Comparison of ENCODE assay signal across 8 cellular contexts in the genomic region with DNA sequence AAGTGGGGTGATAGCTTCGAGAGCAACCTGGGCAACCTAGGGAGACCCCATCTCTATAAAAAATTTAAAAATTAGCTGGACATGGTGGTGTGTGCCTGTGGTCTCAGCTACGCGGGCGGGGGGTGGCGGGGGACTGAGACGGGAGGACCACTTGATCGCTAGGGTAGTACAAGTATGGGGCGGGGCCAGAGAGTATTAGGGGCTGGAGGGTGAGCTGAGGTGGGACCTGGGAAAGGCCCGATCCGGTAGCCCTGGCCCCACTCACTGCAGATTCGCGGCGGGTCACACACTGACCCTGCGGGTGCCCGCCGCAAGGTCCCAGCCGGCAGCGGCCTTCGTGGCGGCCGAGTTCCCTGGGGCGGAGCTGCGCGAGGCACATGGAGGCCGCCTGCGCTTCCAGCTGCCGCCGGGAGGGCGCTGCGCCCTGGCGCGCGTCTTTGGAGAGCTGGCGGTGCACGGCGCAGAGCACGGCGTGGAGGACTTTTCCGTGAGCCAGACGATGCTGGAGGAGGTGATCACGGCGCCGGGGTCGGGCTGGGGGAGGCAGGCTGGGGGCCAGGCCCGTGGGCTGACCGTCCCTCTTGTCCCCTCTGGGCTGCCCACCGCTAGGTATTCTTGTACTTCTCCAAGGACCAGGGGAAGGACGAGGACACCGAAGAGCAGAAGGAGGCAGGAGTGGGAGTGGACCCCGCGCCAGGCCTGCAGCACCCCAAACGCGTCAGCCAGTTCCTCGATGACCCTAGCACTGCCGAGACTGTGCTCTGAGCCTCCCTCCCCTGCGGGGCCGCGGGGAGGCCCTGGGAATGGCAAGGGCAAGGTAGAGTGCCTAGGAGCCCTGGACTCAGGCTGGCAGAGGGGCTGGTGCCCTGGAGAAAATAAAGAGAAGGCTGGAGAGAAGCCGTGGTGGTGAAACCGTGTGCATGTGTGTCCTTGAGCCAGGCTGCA. TPM values are rescaled to one million over a fixed set of nuclear protein-coding genes. Genes with fewer than 3 reads are reported as not detected.
DNase-seq lines count a peak whose midpoint lies in the region; ATAC-seq and TF ChIP-seq lines count a peak whose summit lies in the region.

No MANE protein-coding gene starts in this region.

- H3K4me2 ChIP-seq in mesendoderm (ENCODE audit: low read length) = peak overlapping the region; percentile 10

- no peak overlapping the region for H3K27ac ChIP-seq in mesendoderm (ENCODE audit: low read depth, low read length)
- H3K27ac ChIP-seq in thoracic aorta = no peak overlapping the region

- DNase-seq in MV-4-11 (lab: John Stamatoyannopoulos, UW) (peak; percentile 64), mesendoderm (peak; percentile 82), thoracic aorta (ENCODE audit: low spot score) (no peak), NCI-H1436 treated with DMSO at 0.1 percent for 48 hours (lab: John Stamatoyannopoulos, UW) (no peak)
- DNase-seq in activated CD4-positive, alpha-beta T cell treated with anti-CD3 and anti-CD28 coated beads, Interleukin-2, amount 50 U/mL, for 48 hours = peak; percentile 73 to 77
- DNase-seq in effector CD8-positive, alpha-beta T cell (lab: John Stamatoyannopoulos, UW) = peak; percentile 35

- peak overlapping the region; percentile 79 for H3K56ac ChIP-seq in mesendoderm (ENCODE audit: low read length)

- peaks cover 4% of the 10 kb centered on the region for H3K4me1 ChIP-seq in mesendoderm (ENCODE audit: control insufficient read depth, low read depth, low read length)
- peaks cover 12 to 46% of the 10 kb centered on the region in 2 donors for H3K4me1 ChIP-seq in thoracic aorta (ENCODE audit: control insufficient read depth in 1 of 2, low read depth in 2 of 2)

- no peak overlapping the region for H4K5ac ChIP-seq in mesendoderm (ENCODE audit: low read length)

- no peaks in the 10 kb centered on the region for H3K27me3 ChIP-seq in mesendoderm (ENCODE audit: insufficient read depth, low read length, poor library complexity)
- H3K27me3 ChIP-seq in thoracic aorta (replicated peaks; ENCODE audit: insufficient read depth) = no peaks in the 10 kb centered on the region

- H2AK5ac ChIP-seq in mesendoderm (ENCODE audit: low read length) = no peak overlapping the region

- ATAC-seq in thoracic aorta (ENCODE audit: insufficient number of reproducible peaks, low FRiP score, low read depth) (no peak), GM21367 (IDR thresholded peaks at IDR 0.05; ENCODE audit: unreplicated experiment) (no peak)

- WGBS in mesendoderm (ENCODE audit: extremely low coverage, insufficient coverage, low lambda C conversion rate) = no CpG with 5 or more reads among the region's 60 CpGs

- H4K8ac ChIP-seq in mesendoderm (ENCODE audit: low read depth, low read length) = no peak overlapping the region

- H3K9ac ChIP-seq in mesendoderm (ENCODE audit: low read length) = peak overlapping the region; percentile 26

- no peak overlapping the region for H3K18ac ChIP-seq in mesendoderm (ENCODE audit: low read length)

- H2BK120ac ChIP-seq in mesendoderm (ENCODE audit: low read depth, low read length) = no peak overlapping the region

- H2BK5ac ChIP-seq in mesendoderm (ENCODE audit: low read length) = no peak overlapping the region

- TF ChIP-seq CTCF in GM12874 (IDR thresholded peaks at IDR 0.05; ENCODE audit: insufficient read depth, low read depth, low read length) (peak; percentile 95), thoracic aorta (IDR thresholded peaks at IDR 0.05) (peak; percentile 97)

- H3K36me3 ChIP-seq in mesendoderm (ENCODE audit: control insufficient read depth, insufficient read depth, low read length) (no peaks in the 10 kb centered on the region), thoracic aorta (no peaks in the 10 kb centered on the region)

- no peak overlapping the region for H3K23ac ChIP-seq in mesendoderm (ENCODE audit: low read length)

- H2BK15ac ChIP-seq in mesendoderm (replicated peaks; ENCODE audit: low read depth) = no peak overlapping the region

- no peaks in the 10 kb centered on the region for H3K9me3 ChIP-seq in thoracic aorta

- H3K79me1 ChIP-seq in mesendoderm (ENCODE audit: low read length) = no peaks in the 10 kb centered on the region

- H3K4me3 ChIP-seq in mesendoderm (ENCODE audit: low read length) (no peak overlapping the region), thoracic aorta (no peak overlapping the region)

- no peak overlapping the region for H3K4ac ChIP-seq in mesendoderm (ENCODE audit: low read depth, low read length)

- no peaks in the 10 kb centered on the region for H3K79me2 ChIP-seq in mesendoderm (ENCODE audit: control insufficient read depth, insufficient read depth, low read length)

RNA-seq across cellular contexts. Expression of gene ARHGAP45, which starts 2.0 kb away (rescaled TPM):
- polyA plus RNA-seq in mesendoderm (2013, experiment 1 of 2) = 7.9 TPM
- 8.0 TPM for polyA plus RNA-seq in mesendoderm (2013, experiment 2 of 2)
- total RNA-seq in thoracic aorta = 10 to 100 TPM; 37.9 to 42.6 TPM

RNA-seq across cellular contexts. Expression of gene ABCA7, which starts 25.0 kb away (rescaled TPM):
- polyA plus RNA-seq in mesendoderm (2013, experiment 1 of 2) = 3.9 TPM
- 4.4 TPM for polyA plus RNA-seq in mesendoderm (2013, experiment 2 of 2)
- 1 to 10 TPM; 6.0 to 7.0 TPM for total RNA-seq in thoracic aorta

RNA-seq across cellular contexts. Expression of gene POLR2E, which starts 30.2 kb away (rescaled TPM):
- polyA plus RNA-seq in mesendoderm (2013, experiment 1 of 2) = 206 TPM
- polyA plus RNA-seq in mesendoderm (2013, experiment 2 of 2) = 211 TPM
- 100 to 1,000 TPM; 129 to 149 TPM for total RNA-seq in thoracic aorta

RNA-seq across cellular contexts. Expression of gene CNN2, which starts 38.5 kb away (rescaled TPM):
- polyA plus RNA-seq in mesendoderm (2013, experiment 1 of 2) = 595 TPM
- 606 TPM for polyA plus RNA-seq in mesendoderm (2013, experiment 2 of 2)
- total RNA-seq in thoracic aorta = 100 to 1,000 TPM in 1 of 2 donors, 10 to 100 TPM in 1; 96.9 to 193 TPM

RNA-seq across cellular contexts. Expression of gene GPX4, which starts 38.9 kb away (rescaled TPM):
- polyA plus RNA-seq in mesendoderm (2013, experiment 1 of 2) = 395 TPM
- polyA plus RNA-seq in mesendoderm (2013, experiment 2 of 2) = 398 TPM
- total RNA-seq in thoracic aorta = 100 to 1,000 TPM; 259 to 441 TPM

Comparison
In these comparisons a context has a peak if more than half of its experiments do, and no peak if none do; other contexts are left out.
1. DNase-seq: peak in MV-4-11 (single experiment), activated CD4-positive, alpha-beta T cell treated with anti-CD3 and anti-CD28 coated beads, Interleukin-2, amount 50 U/mL, for 48 hours (2 of 2), effector CD8-positive, alpha-beta T cell (single experiment) and mesendoderm (single experiment); none in thoracic aorta (single experiment) and NCI-H1436 treated with DMSO at 0.1 percent for 48 hours (single experiment).